In the genomic region with DNA sequence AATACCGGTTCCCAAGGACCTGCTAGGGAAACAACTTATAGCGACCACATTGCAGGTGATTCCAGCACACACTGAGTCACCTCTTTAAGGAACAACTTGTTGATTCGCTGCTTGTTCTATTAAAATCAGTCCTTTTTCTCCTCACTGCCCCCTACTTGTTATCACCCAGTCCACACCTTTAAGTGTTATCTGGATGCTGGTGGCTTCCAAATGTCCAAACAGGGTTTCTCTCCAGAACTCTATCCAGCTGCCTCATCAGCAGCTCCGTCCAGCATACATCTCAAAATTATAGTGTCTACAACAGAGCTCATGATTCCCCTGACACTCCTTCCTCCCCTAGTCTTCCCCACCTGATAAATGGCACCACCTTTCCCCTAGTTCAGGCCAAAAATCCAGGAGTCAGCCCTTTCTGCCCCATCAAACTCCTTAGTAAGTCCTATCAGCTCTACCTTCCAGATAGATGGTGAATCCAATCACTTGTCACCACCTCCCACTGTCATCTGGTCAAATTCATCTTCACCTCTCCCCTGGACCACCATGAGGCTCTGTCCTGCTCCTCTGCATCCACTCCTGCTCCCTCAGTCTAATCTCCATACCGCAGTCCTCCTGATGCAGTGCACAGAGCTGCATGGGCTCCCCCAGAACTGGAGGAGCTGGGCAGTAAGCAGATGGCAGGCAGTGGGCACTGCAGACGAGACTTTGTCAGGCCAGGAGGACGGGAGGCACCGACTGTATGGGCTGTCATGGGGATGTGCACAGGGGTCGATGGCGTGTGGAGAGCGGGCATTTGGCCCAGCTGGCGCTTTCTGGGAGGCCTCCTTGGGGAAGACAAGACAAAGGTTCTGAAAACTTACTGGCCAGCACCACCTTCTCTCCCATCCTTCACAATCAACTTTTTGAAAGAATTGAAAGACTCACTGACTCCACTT, we compare ENCODE assay signal across 13 cellular contexts. TPM values are rescaled to one million over a fixed set of nuclear protein-coding genes. Genes with fewer than 3 reads are reported as not detected.
DNase-seq lines count a peak whose midpoint lies in the region; ATAC-seq and TF ChIP-seq lines count a peak whose summit lies in the region.
"Had no signal": no experiment of that assay in that cellular context is flagged by ENCODE, and none has a peak within 500 bp of the region (broad histone marks: within the 10 kb centered on the region; RNA-seq: fewer than 3 reads in every experiment).

No MANE protein-coding gene starts in this region.

- no peak for TF ChIP-seq RAD21 in HCT116 (IDR thresholded peaks at IDR 0.05; ENCODE audit: low read depth)

- no peak for TF ChIP-seq POLR2A in HCT116 (IDR thresholded peaks at IDR 0.05; ENCODE audit: borderline replicate concordance, extremely low read depth, insufficient read depth, insufficient read length)

- 0 out of 6 replicates have a peak, but pooled peaks of 1 of the 3 experiments have one; percentile 8 for TF ChIP-seq CTCF in HCT116 (IDR thresholded peaks at IDR 0.05 in 2 of 3, conservative IDR thresholded peaks at IDR 0.05 in 1 of 3; ENCODE audit: borderline replicate concordance in 1 of 3, insufficient read depth in 1 of 3, low read depth in 2 of 3, low read length in 2 of 3)

- DNase-seq in T-helper 1 cell (no peak), HCT116 (ENCODE audit: low read depth, low spot score) (no peak), naive B cell (no peak), NCI-H345 (lab: John Stamatoyannopoulos, UW) (no peak), NCI-H1930 (lab: John Stamatoyannopoulos, UW) (no peak), SJCRH30 (no peak)
- DNase-seq: NCI-H82; nephron progenitor cell; SHP77 treated with DMSO at 0.1 percent for 48 hours; stimulated activated CD4-positive, alpha-beta T cell treated with anti-CD3 and anti-CD28 coated beads, Interleukin-4, amount 100 ng/mL, for 24 hours had no signal

- peaks cover 43% of the 10 kb centered on the region for H3K36me3 Mint-ChIP-seq in T-helper 1 cell treated with Interleukin-12 subunit alpha and Interleukin-12 subunit beta and Interleukin-4 antibody, amounts not matched to agents 30 μg/mL and 1 μg/mL, for 36 hours (ENCODE audit: low read depth)
- peaks cover 13% of the 10 kb centered on the region for H3K36me3 Mint-ChIP-seq in activated T-helper 17 cell treated with anti-CD3 and anti-CD28 coated beads, Interleukin-2, amount 50 U/mL, for 72 hours (ENCODE audit: low read depth)
- H3K36me3 Mint-ChIP-seq in naive B cell = peaks cover 0 to 12% of the 10 kb centered on the region in 2 donors

- H3K27ac ChIP-seq in HCT116 (ENCODE audit: low read depth, low read length) (no peak overlapping the region), SJCRH30 (no peak overlapping the region)
- H3K27ac ChIP-seq: 22Rv1 had no signal

- CTCF ChIA-PET in HCT116 (lab: Charles Lee) = no interaction called here

- H2AFZ ChIP-seq in HCT116 (ENCODE audit: low read depth, low read length, poor library complexity, severe bottlenecking) = no peak overlapping the region

- H3K36me3 ChIP-seq in HCT116 (ENCODE audit: control insufficient read depth in 1 of 2, insufficient read depth in 2 of 2, low read length in 2 of 2) (no peaks in the 10 kb centered on the region), SJCRH30 (no peaks in the 10 kb centered on the region)

- RAD21 ChIA-PET in HCT116 (lab: Charles Lee; ENCODE audit: low non-redundant PET in 1 of 2, low total read pairs in 2 of 2, uncharacterized antibody in 2 of 2, unreplicated experiment in 2 of 2) = no interaction called here

- H4K20me1 ChIP-seq in HCT116 (ENCODE audit: insufficient read depth) = no peaks in the 10 kb centered on the region

- H3K4me1 ChIP-seq in HCT116 (ENCODE audit: control insufficient read depth in 1 of 2, insufficient read depth in 2 of 2, low read length in 2 of 2) (no peaks in the 10 kb centered on the region), SJCRH30 (no peaks in the 10 kb centered on the region)

- H3K4me3 ChIP-seq in HCT116 (replicated peaks in 1 of 2; ENCODE audit: low read depth in 1 of 2, low read length in 2 of 2) (no peak overlapping the region), SJCRH30 (no peak overlapping the region)

- H3K79me2 ChIP-seq in HCT116 (ENCODE audit: insufficient read depth, low read length) = no peaks in the 10 kb centered on the region

- no peak overlapping the region for H3K4me3 Mint-ChIP-seq in T-helper 1 cell treated with Interleukin-12 subunit alpha and Interleukin-12 subunit beta and Interleukin-4 antibody, amounts not matched to agents 30 μg/mL and 1 μg/mL, for 36 hours
- H3K4me3 Mint-ChIP-seq in activated T-helper 17 cell treated with anti-CD3 and anti-CD28 coated beads, Interleukin-2, amount 50 U/mL, for 72 hours = peak overlapping the region; percentile 55
- peak overlapping the region in 5 of 8 donors; percentile 8 to 88 (median 65) for H3K4me3 Mint-ChIP-seq in naive B cell
- H3K4me3 Mint-ChIP-seq: nephron progenitor cell had no signal

- BruUV-seq in HCT116 (replicated peaks; lab: Mats Ljungman, UMichigan) = no TSS peak

- H3K9me2 ChIP-seq in HCT116 (ENCODE audit: insufficient read depth) = no peaks in the 10 kb centered on the region

- H3K9me3 ChIP-seq in HCT116 (ENCODE audit: control insufficient read depth in 1 of 2, insufficient read depth in 1 of 2, low read depth in 1 of 2, low read length in 2 of 2) = no peaks in the 10 kb centered on the region
- H3K9me3 ChIP-seq in SJCRH30 (replicated peaks) = no peaks in the 10 kb centered on the region

- H3K9ac ChIP-seq in HCT116 (ENCODE audit: low read length) = no peak overlapping the region

- intact Hi-C loops in HCT116 (cut with micrococcal nuclease) = no loop called here

- H3K4me2 ChIP-seq in HCT116 (ENCODE audit: low read length) = no peak overlapping the region

- H3K9me3 Mint-ChIP-seq in T-helper 1 cell treated with Interleukin-12 subunit alpha and Interleukin-12 subunit beta and Interleukin-4 antibody, amounts not matched to agents 30 μg/mL and 1 μg/mL, for 36 hours = peaks cover 14% of the 10 kb centered on the region
- H3K9me3 Mint-ChIP-seq in activated T-helper 17 cell treated with anti-CD3 and anti-CD28 coated beads, Interleukin-2, amount 50 U/mL, for 72 hours = peaks cover 7% of the 10 kb centered on the region
- peaks cover 0 to 6% (median 3%) of the 10 kb centered on the region in 7 donors for H3K9me3 Mint-ChIP-seq in naive B cell

- H3K27me3 ChIP-seq in HCT116 (ENCODE audit: insufficient read depth, low read length) = no peaks in the 10 kb centered on the region
- H3K27me3 ChIP-seq in SJCRH30 = no peaks in the 10 kb centered on the region

- ATAC-seq in HCT116 (peak; percentile 36; the same call in 1 of the 2 replicates), naive B cell (ENCODE audit: low read depth in 2 of 2) (no peak)
- ATAC-seq in activated T-helper 17 cell treated with anti-CD3 and anti-CD28 coated beads, Interleukin-2, amount 50 U/mL, for 72 hours (replicated peaks) = no peak

- POLR2A ChIA-PET in HCT116 (lab: Charles Lee) = no interaction called here

- H3K4me1 Mint-ChIP-seq in T-helper 1 cell treated with Interleukin-12 subunit alpha and Interleukin-12 subunit beta and Interleukin-4 antibody, amounts not matched to agents 30 μg/mL and 1 μg/mL, for 36 hours (ENCODE audit: low read depth) = peaks cover 90% of the 10 kb centered on the region
- peaks cover 55% of the 10 kb centered on the region for H3K4me1 Mint-ChIP-seq in activated T-helper 17 cell treated with anti-CD3 and anti-CD28 coated beads, Interleukin-2, amount 50 U/mL, for 72 hours
- H3K4me1 Mint-ChIP-seq in naive B cell = peaks cover 87 to 93% (median 88%) of the 10 kb centered on the region in 3 donors

- H3K27ac Mint-ChIP-seq in T-helper 1 cell treated with Interleukin-12 subunit alpha and Interleukin-12 subunit beta and Interleukin-4 antibody, amounts not matched to agents 30 μg/mL and 1 μg/mL, for 36 hours = peak overlapping the region; percentile 82
- H3K27ac Mint-ChIP-seq in activated T-helper 17 cell treated with anti-CD3 and anti-CD28 coated beads, Interleukin-2, amount 50 U/mL, for 72 hours = peak overlapping the region; percentile 89
- peak overlapping the region; percentile 8 to 100 (median 90) for H3K27ac Mint-ChIP-seq in naive B cell
- H3K27ac Mint-ChIP-seq: nephron progenitor cell had no signal

- no peaks in the 10 kb centered on the region for H3K27me3 Mint-ChIP-seq in T-helper 1 cell treated with Interleukin-12 subunit alpha and Interleukin-12 subunit beta and Interleukin-4 antibody, amounts not matched to agents 30 μg/mL and 1 μg/mL, for 36 hours (ENCODE audit: low read depth)
- no peaks in the 10 kb centered on the region for H3K27me3 Mint-ChIP-seq in activated T-helper 17 cell treated with anti-CD3 and anti-CD28 coated beads, Interleukin-2, amount 50 U/mL, for 72 hours
- no peaks in the 10 kb centered on the region for H3K27me3 Mint-ChIP-seq in naive B cell

TF ChIP-seq in HCT116, 20 proteins besides CTCF, POLR2A, EP300 and RAD21 (continues in another document):
- TF ChIP-seq SP1 (IDR thresholded peaks at IDR 0.05; ENCODE audit: low read depth) = no peak
- no peak for TF ChIP-seq YY1 (IDR thresholded peaks at IDR 0.05; ENCODE audit: extremely low read depth, insufficient replicate concordance, low read depth, low read length)
- no peak for TF ChIP-seq ELF1 (IDR thresholded peaks at IDR 0.05; ENCODE audit: borderline replicate concordance, low read depth)

RNA-seq across cellular contexts. Expression of gene IL10RA, which starts 19.3 kb away (rescaled TPM):
- 1.7 TPM for total RNA-seq in HCT116 (2021; ENCODE audit: unreplicated experiment)
- 0.67 and 1.1 TPM in 2 replicates for polyA plus RNA-seq in HCT116 (2012)
- 100 to 1,000 TPM in 1 of 2 donors, 10 to 100 TPM in 1; 63.0 to 108 TPM for total RNA-seq in activated T-helper 17 cell treated with anti-CD3 and anti-CD28 coated beads, Interleukin-2, amount 50 U/mL, for 72 hours
- polyA plus RNA-seq in naive B cell (ENCODE audit: low read depth in 6 of 6) = 10 to 100 TPM; 49.8 to 63.1 (median 56.2) TPM
- not detected in 2 replicates for total RNA-seq in SJCRH30 (2014; rRNA removed; shearing (Covaris generic))

Comparison
In these comparisons a context has a peak if more than half of its experiments do, and no peak if none do; other contexts are left out.
1. RNA of gene IL10RA, which starts 19.3 kb away (total RNA-seq): 63.0 to 108 TPM in activated T-helper 17 cell treated with anti-CD3 and anti-CD28 coated beads, Interleukin-2, amount 50 U/mL, for 72 hours; 1.7 TPM in HCT116 (single experiment) and not detected in SJCRH30; every median in the first group is over 10 times any median in the second.
2. Peak in every context shown above with its lines, with median percentiles within 50 percentile points of each other: H3K27ac Mint-ChIP-seq.